ENCODE assay signal across 22 cellular contexts in genomic region chr2:159177957-159178356, GRCh38.
DNase-seq lines count a peak whose midpoint lies in the region; ATAC-seq and TF ChIP-seq lines count a peak whose summit lies in the region.
"Had no signal": no experiment of that assay in that cellular context is flagged by ENCODE, and none has a peak within 500 bp of the region (broad histone marks: within the 10 kb centered on the region; RNA-seq: fewer than 3 reads in every experiment).

No MANE protein-coding gene starts in this region.

- DNase-seq in left ventricle myocardium superior (no peak), right cardiac atrium (no peak), SK-N-DZ (ENCODE audit: low spot score) (peak; percentile 54), mesothelial cell of epicardium (ENCODE audit: low spot score in 2 of 2, unreplicated experiment in 2 of 2) (no peak), CD14-positive monocyte (ENCODE audit: low spot score) (no peak), HuH-7 (ENCODE audit: low spot score) (no peak)
- no peak for DNase-seq in activated naive CD4-positive, alpha-beta T cell treated with Interleukin-2 at 50 U/mL for 16 hours
- DNase-seq: activated CD4-positive, alpha-beta T cell treated with anti-CD3 and anti-CD28 coated beads, Interleukin-2, amount 50 U/mL, for 48 hours; activated CD8-positive, alpha-beta memory T cell treated with anti-CD3 and anti-CD28 coated beads, Interleukin-2, amount 50 U/mL, for 4 hours; amygdala; BE2C; CD8-positive, alpha-beta memory T cell; gastrocnemius medialis; NCI-H1694 treated with DMSO at 0.1 percent for 48 hours; NCI-H2227 treated with DMSO at 0.1 percent for 48 hours; NCI-H526 treated with DMSO at 0.1 percent for 48 hours; SJCRH30; stimulated activated CD4-positive, alpha-beta T cell treated with anti-CD3 and anti-CD28 coated beads, Interleukin-1b, Interleukin-23, amount 100 ng/mL, for 48 hours had no signal

- H3K27me3 ChIP-seq in right cardiac atrium (ENCODE audit: control insufficient read depth, insufficient read depth): no peaks in the 10 kb centered on the region
- H3K27me3 ChIP-seq: BE2C, gastrocnemius medialis, SJCRH30 had no signal

- no peak overlapping the region for H3K27ac ChIP-seq in right cardiac atrium (ENCODE audit: low read length)
- H3K27ac ChIP-seq: gastrocnemius medialis, parathyroid adenoma, SJCRH30, thoracic aorta had no signal

- TF ChIP-seq CTCF in mesothelial cell of epicardium (IDR thresholded peaks at IDR 0.05; ENCODE audit: unreplicated experiment) (no peak), CD14-positive monocyte (IDR thresholded peaks at IDR 0.05) (no peak)

- H3K9me3 Mint-ChIP-seq in mesothelial cell of epicardium (no peaks in the 10 kb centered on the region), CD14-positive monocyte (no peaks in the 10 kb centered on the region)
- H3K9me3 Mint-ChIP-seq: activated naive CD4-positive, alpha-beta T cell treated with anti-CD3 and anti-CD28 coated beads, Interleukin-2, amount 50 U/mL, for 24 hours; CD8-positive, alpha-beta memory T cell; stimulated activated naive CD8-positive, alpha-beta T cell treated with anti-CD3 and anti-CD28 coated beads, Interleukin-15, Interleukin-2, amounts not matched to agents 100 ng/mL and 50 ng/mL, for 24 hours had no signal

- 76% methylated on average over 7 of the region's 7 CpGs for WGBS in right cardiac atrium

- H3K27ac Mint-ChIP-seq in mesothelial cell of epicardium: peak overlapping the region; percentile 22
- H3K27ac Mint-ChIP-seq in CD14-positive monocyte: no peak overlapping the region
- H3K27ac Mint-ChIP-seq: activated naive CD4-positive, alpha-beta T cell treated with anti-CD3 and anti-CD28 coated beads, Interleukin-2, amount 50 U/mL, for 24 hours; stimulated activated naive CD8-positive, alpha-beta T cell treated with anti-CD3 and anti-CD28 coated beads, Interleukin-15, Interleukin-2, amounts not matched to agents 100 ng/mL and 50 ng/mL, for 24 hours had no signal

- H3K27me3 Mint-ChIP-seq in mesothelial cell of epicardium (ENCODE audit: low read depth) (no peaks in the 10 kb centered on the region), CD14-positive monocyte (ENCODE audit: low read depth in 3 of 3) (peaks cover 0 to 1% (median 0%) of the 10 kb centered on the region in 3 donors)
- H3K27me3 Mint-ChIP-seq: activated naive CD4-positive, alpha-beta T cell treated with anti-CD3 and anti-CD28 coated beads, Interleukin-2, amount 50 U/mL, for 24 hours; stimulated activated naive CD8-positive, alpha-beta T cell treated with anti-CD3 and anti-CD28 coated beads, Interleukin-15, Interleukin-2, amounts not matched to agents 100 ng/mL and 50 ng/mL, for 24 hours had no signal

- H3K36me3 Mint-ChIP-seq in mesothelial cell of epicardium (peaks cover 64% of the 10 kb centered on the region), CD14-positive monocyte (no peaks in the 10 kb centered on the region)
- H3K36me3 Mint-ChIP-seq: activated naive CD4-positive, alpha-beta T cell treated with anti-CD3 and anti-CD28 coated beads, Interleukin-2, amount 50 U/mL, for 24 hours had no signal

- intact Hi-C loops in left ventricle myocardium superior (cut with micrococcal nuclease): no loop called here
- intact Hi-C loops in right cardiac atrium (cut with DNase I): no loop called here
- intact Hi-C loops in CD14-positive monocyte (cut with micrococcal nuclease): no loop called here

- H3K4me3 Mint-ChIP-seq in mesothelial cell of epicardium (no peak overlapping the region), CD14-positive monocyte (no peak overlapping the region)
- H3K4me3 Mint-ChIP-seq: activated naive CD4-positive, alpha-beta T cell treated with anti-CD3 and anti-CD28 coated beads, Interleukin-2, amount 50 U/mL, for 24 hours; CD8-positive, alpha-beta memory T cell; stimulated activated naive CD8-positive, alpha-beta T cell treated with anti-CD3 and anti-CD28 coated beads, Interleukin-15, Interleukin-2, amounts not matched to agents 100 ng/mL and 50 ng/mL, for 24 hours had no signal

- ATAC-seq in left ventricle myocardium superior (peak; percentile 27), right cardiac atrium (no peak)
- ATAC-seq: gastrocnemius medialis had no signal

- H3K4me1 Mint-ChIP-seq in mesothelial cell of epicardium (peaks cover 26% of the 10 kb centered on the region), CD14-positive monocyte (no peaks in the 10 kb centered on the region)
- H3K4me1 Mint-ChIP-seq: CD8-positive, alpha-beta memory T cell had no signal

- peaks cover 3% of the 10 kb centered on the region for H3K4me1 ChIP-seq in right cardiac atrium (ENCODE audit: control insufficient read depth, insufficient read depth, low read length)
- H3K4me1 ChIP-seq: BE2C, gastrocnemius medialis, SJCRH30 had no signal

- H3K9me3 ChIP-seq in right cardiac atrium (ENCODE audit: control insufficient read depth, low read length): no peaks in the 10 kb centered on the region
- H3K9me3 ChIP-seq: BE2C, gastrocnemius medialis, SJCRH30, thoracic aorta had no signal

- no peak overlapping the region for H3K4me3 ChIP-seq in right cardiac atrium (ENCODE audit: low read length)
- H3K4me3 ChIP-seq: gastrocnemius medialis, SJCRH30, thoracic aorta had no signal
